8 cellular contexts compared by ENCODE assay signal in the genomic region with DNA sequence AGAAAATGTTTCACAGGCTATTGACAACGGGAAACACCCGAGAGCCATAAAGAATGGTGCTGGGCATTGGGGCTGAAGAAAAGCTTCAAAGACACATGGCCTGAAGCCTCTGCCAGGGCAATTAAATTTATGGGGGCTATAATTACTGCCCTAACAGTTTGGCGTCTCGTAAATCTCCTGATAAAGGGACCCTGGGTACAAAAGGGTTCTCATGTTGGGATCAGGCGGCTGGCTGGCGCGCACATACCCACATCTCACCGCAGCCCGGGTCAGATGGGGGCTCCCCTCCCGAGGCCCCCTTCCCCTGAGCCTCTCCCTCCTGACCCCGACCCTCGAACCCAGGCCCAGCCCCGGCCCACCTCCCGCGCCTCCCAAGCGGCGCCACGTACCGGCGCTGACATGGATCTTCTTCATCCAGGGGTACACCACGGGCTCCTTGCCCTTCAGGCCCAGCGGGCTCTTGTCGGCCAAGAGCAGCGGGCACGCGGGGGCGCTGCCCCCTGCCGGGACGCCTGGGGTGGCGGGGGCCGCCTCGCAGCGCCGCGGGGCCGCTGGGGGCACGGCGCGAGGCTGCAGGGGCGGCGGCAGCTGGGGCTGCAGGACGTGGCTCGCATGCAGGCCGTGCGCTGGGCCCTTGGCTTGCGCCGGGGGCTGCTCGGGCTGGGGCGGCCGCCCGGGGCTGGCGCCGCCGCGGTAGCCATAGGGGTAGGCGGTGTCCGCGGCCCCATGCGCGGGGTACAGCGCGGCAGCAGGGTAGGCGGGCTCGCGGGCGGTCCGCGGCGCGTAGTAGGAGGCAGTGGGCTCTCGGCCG.
A peak's percentile ranks its signal among the peaks of the same experiment; 100 is the strongest.
DNase-seq lines count a peak whose midpoint lies in the region; ATAC-seq and FAIRE-seq lines count a peak whose summit lies in the region.

No MANE protein-coding gene starts in this region.

- H3K4me3 ChIP-seq in rectal smooth muscle tissue (ENCODE audit: low read length): peak overlapping the region; percentile 75

- no peaks in the 10 kb centered on the region for H3K27me3 ChIP-seq in rectal smooth muscle tissue (ENCODE audit: control insufficient read depth, insufficient read depth, low read length)

- ATAC-seq in GM18909 (IDR thresholded peaks at IDR 0.05; ENCODE audit: poor library complexity, unreplicated experiment): no peak

- no peak for FAIRE-seq in RCC 7860 (lab: Jason Lieb, UNC)

- H3K4me1 ChIP-seq in rectal smooth muscle tissue (ENCODE audit: control insufficient read depth, insufficient read depth, low read length): peaks cover 53% of the 10 kb centered on the region

- no peaks in the 10 kb centered on the region for H3K36me3 ChIP-seq in rectal smooth muscle tissue (ENCODE audit: control insufficient read depth, insufficient read depth, low read length)

- no peak overlapping the region for H3K9ac ChIP-seq in rectal smooth muscle tissue (ENCODE audit: low read length)

- peak; percentile 79 for DNase-seq in GM03348 (ENCODE audit: low spot score)
- DNase-seq in RCC 7860 (ENCODE audit: low spot score): peak; percentile 11
- DNase-seq in germinal center (ENCODE audit: low spot score): peak; percentile 22
- no peak for DNase-seq in activated gamma-delta T cell (lab: John Stamatoyannopoulos, UW)
- DNase-seq in activated CD8-positive, alpha-beta memory T cell treated with anti-CD3 and anti-CD28 coated beads, Interleukin-2, amount 50 U/mL, for 48 hours: no peak
- no peak for DNase-seq in NCI-H2227 (lab: John Stamatoyannopoulos, UW; ENCODE audit: unreplicated experiment)

- peak overlapping the region; percentile 83 for H3K27ac ChIP-seq in rectal smooth muscle tissue (ENCODE audit: low read depth, low read length)

Comparison
In these comparisons a context has a peak if more than half of its experiments do, and no peak if none do; other contexts are left out.
1. DNase-seq: peak in GM03348 (single experiment), RCC 7860 (single experiment) and germinal center (single experiment); none in activated gamma-delta T cell (single experiment), activated CD8-positive, alpha-beta memory T cell treated with anti-CD3 and anti-CD28 coated beads, Interleukin-2, amount 50 U/mL, for 48 hours (single experiment) and NCI-H2227 (single experiment).